In genomic region chr10:52031771-52032170, GRCh38 we compare ENCODE assay signal across 26 cellular contexts.
"Had no signal": no experiment of that assay in that cellular context is flagged by ENCODE, and none has a peak within 500 bp of the region (broad histone marks: within the 10 kb centered on the region; RNA-seq: fewer than 3 reads in every experiment).

No MANE protein-coding gene starts in this region.

- H3K4me3 ChIP-seq: adrenal gland, ascending aorta, dorsolateral prefrontal cortex, ovary, prostate gland, right atrium auricular region, thyroid gland had no signal

- H3K9me3 ChIP-seq: adrenal gland, ascending aorta, neutrophil, ovary, prostate gland, right atrium auricular region, thyroid gland had no signal

- H3K27ac ChIP-seq: adrenal gland, ascending aorta, brain microvascular endothelial cell, dorsolateral prefrontal cortex, neutrophil, ovary, prostate gland, right atrium auricular region, thyroid gland, VCaP had no signal

- DNase-seq: activated CD4-positive, alpha-beta T cell treated with anti-CD3 and anti-CD28 coated beads, Interleukin-2, amount 50 U/mL, for 1 hour; activated CD4-positive, CD25-positive, alpha-beta regulatory T cell treated with anti-CD3 and anti-CD28 coated beads, Interleukin-2, amount 50 U/mL, for 72 hours; activated T-cell treated with anti-CD3 and anti-CD28 coated beads, Interleukin-2, amount 50 U/mL, for 1 hour; adrenal gland; brain microvascular endothelial cell; central memory CD4-positive, alpha-beta T cell; dorsolateral prefrontal cortex; effector memory CD8-positive, alpha-beta T cell; foreskin melanocyte; hippocampal formation; islet precursor cell; left cardiac atrium; midbrain; ovary; stimulated activated CD4-positive, alpha-beta T cell treated with anti-CD3 and anti-CD28 coated beads, Interleukin-1b, Interleukin-23, amount 100 ng/mL, for 48 hours; substantia nigra; thyroid gland had no signal

- H3K36me3 ChIP-seq: adrenal gland, ascending aorta, brain microvascular endothelial cell, neutrophil, ovary, prostate gland, right atrium auricular region, thyroid gland had no signal

- H3K27me3 ChIP-seq: adrenal gland, ascending aorta, brain microvascular endothelial cell, dorsolateral prefrontal cortex, neutrophil, ovary, right atrium auricular region, thyroid gland had no signal

- ATAC-seq: activated naive CD4-positive, alpha-beta T cell treated with anti-CD3 and anti-CD28 coated beads, Interleukin-2, amount 50 U/mL, for 72 hours; activated T-helper 17 cell treated with anti-CD3 and anti-CD28 coated beads, Interleukin-2, amount 50 U/mL, for 72 hours; effector memory CD8-positive, alpha-beta T cell; esophagus mucosa; left cardiac atrium; natural killer cell treated with Interleukin-12 subunit alpha and Interleukin-12 subunit beta and Interleukin-15 and Interleukin-18, amount 100 ng/mL, for 72 hours had no signal

- H3K4me1 ChIP-seq: adrenal gland, prostate gland, right atrium auricular region, thyroid gland had no signal
